In the genomic region with DNA sequence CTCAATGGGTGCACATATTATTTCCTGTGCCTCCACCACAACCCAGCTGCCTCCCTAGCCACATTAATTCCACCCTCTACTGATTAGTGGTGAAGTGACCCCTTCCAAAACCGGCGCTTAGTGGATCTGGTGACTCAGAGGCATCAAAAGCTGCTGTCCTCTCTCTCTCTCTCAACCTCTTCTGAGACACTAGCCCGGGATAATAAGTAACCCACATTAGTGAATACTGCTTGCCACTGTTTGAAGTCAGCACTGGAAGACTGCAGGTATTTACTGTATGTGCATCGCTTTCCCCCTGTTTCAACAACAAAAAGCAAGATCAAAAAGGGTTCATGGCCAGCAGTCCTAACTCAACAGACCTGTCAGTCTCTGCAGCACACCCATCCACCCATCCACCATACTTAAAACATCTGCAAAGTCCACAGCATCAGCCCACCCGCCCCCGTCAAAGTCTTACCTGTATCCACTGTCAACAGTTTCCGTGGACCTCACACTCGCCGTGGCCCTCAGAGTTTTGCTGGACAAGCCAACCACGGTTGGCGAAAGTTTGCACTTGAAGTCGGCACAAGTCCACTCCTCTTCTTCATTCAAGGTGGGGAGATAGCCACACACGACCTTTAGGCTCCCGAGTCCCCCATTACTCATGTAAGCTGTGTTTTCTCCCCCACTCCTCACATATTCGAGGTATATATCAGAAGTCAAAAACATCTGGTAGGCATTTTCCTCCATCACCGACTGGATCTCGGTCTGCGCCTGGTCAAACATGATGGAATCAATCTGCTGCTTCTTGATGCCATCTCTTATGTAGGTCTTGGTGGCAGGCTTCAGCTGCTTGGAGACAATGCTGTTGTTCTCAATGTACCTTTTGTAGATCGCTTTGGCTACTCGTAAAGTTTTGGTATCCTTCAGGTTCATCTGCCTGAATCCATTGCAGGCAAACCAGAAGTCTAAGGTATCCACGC, we compare ENCODE assay signal across 8 cellular contexts. TPM values are rescaled to one million over a fixed set of nuclear protein-coding genes. Genes with fewer than 3 reads are reported as not detected.
DNase-seq lines count a peak whose midpoint lies in the region; ATAC-seq and TF ChIP-seq lines count a peak whose summit lies in the region.

No MANE protein-coding gene starts in this region.

- H3K79me2 ChIP-seq in DND-41 (ENCODE audit: insufficient read depth, low read length) (0 out of 2 replicates have a peak, but pooled peaks cover 2% of the 10 kb centered on the region), parathyroid adenoma (peaks cover 2% of the 10 kb centered on the region)

- H3K27me3 ChIP-seq in DND-41 (ENCODE audit: insufficient read depth, low read length, poor library complexity) (peaks cover 10% of the 10 kb centered on the region), NT2/D1 (ENCODE audit: insufficient read depth, insufficient read length) (no peaks in the 10 kb centered on the region), parathyroid adenoma (ENCODE audit: control insufficient read depth, insufficient read depth, low read length) (no peaks in the 10 kb centered on the region), BE2C (peaks cover 52% of the 10 kb centered on the region), ascending aorta (no peaks in the 10 kb centered on the region), spleen (replicated peaks in 1 of 7) (peaks cover 0 to 67% (median 16%) of the 10 kb centered on the region in 7 donors)
- no peaks in the 10 kb centered on the region for H3K27me3 ChIP-seq in effector memory CD4-positive, alpha-beta T cell (replicated peaks; ENCODE audit: control insufficient read depth, insufficient read depth, low read length, poor library complexity, severe bottlenecking)

- H3K27ac ChIP-seq in DND-41 (ENCODE audit: low read length) (no peak overlapping the region), parathyroid adenoma (no peak overlapping the region), ascending aorta (no peak overlapping the region), spleen (peak overlapping the region in 4 of 8 donors; percentile 39 to 87 (median 73))
- H3K27ac ChIP-seq in effector memory CD4-positive, alpha-beta T cell (ENCODE audit: insufficient read depth, low read length, poor library complexity, severe bottlenecking): peak overlapping the region; percentile 22

- peaks cover 8% of the 10 kb centered on the region; the same call in 1 of the 2 replicates for H3K36me3 ChIP-seq in DND-41 (ENCODE audit: insufficient read depth, low read length)
- H3K36me3 ChIP-seq in NT2/D1 (ENCODE audit: insufficient read depth, insufficient read length, low read length): peaks cover 8% of the 10 kb centered on the region
- peaks cover 5% of the 10 kb centered on the region for H3K36me3 ChIP-seq in effector memory CD4-positive, alpha-beta T cell (ENCODE audit: control insufficient read depth, insufficient read depth, low read length)
- no peaks in the 10 kb centered on the region for H3K36me3 ChIP-seq in parathyroid adenoma (ENCODE audit: control insufficient read depth, insufficient read depth, low read length)
- no peaks in the 10 kb centered on the region for H3K36me3 ChIP-seq in BE2C
- H3K36me3 ChIP-seq in ascending aorta: peaks cover 0 to 4% of the 10 kb centered on the region in 2 donors
- H3K36me3 ChIP-seq in spleen: peaks cover 0 to 7% (median 0%) of the 10 kb centered on the region in 6 donors

- no peaks in the 10 kb centered on the region for H3K9me3 ChIP-seq in DND-41 (ENCODE audit: insufficient read depth, low read length, severe bottlenecking)
- no peaks in the 10 kb centered on the region for H3K9me3 ChIP-seq in NT2/D1 (ENCODE audit: insufficient read depth, low read length)
- no peaks in the 10 kb centered on the region for H3K9me3 ChIP-seq in effector memory CD4-positive, alpha-beta T cell (ENCODE audit: control insufficient read depth, low read length)
- H3K9me3 ChIP-seq in parathyroid adenoma (ENCODE audit: control insufficient read depth, low read length): no peaks in the 10 kb centered on the region
- H3K9me3 ChIP-seq in BE2C: peaks cover 3% of the 10 kb centered on the region; the same call in 1 of the 2 replicates
- no peaks in the 10 kb centered on the region for H3K9me3 ChIP-seq in ascending aorta
- H3K9me3 ChIP-seq in spleen: no peaks in the 10 kb centered on the region

- H3K4me1 ChIP-seq in DND-41 (ENCODE audit: insufficient read depth, low read length): peaks cover 38% of the 10 kb centered on the region
- peaks cover 27% of the 10 kb centered on the region for H3K4me1 ChIP-seq in NT2/D1 (ENCODE audit: insufficient read depth, insufficient read length)
- peaks cover 5% of the 10 kb centered on the region for H3K4me1 ChIP-seq in effector memory CD4-positive, alpha-beta T cell (ENCODE audit: control insufficient read depth, insufficient read depth, low read length, poor library complexity, severe bottlenecking)
- H3K4me1 ChIP-seq in parathyroid adenoma: peaks cover 23% of the 10 kb centered on the region
- no peaks in the 10 kb centered on the region for H3K4me1 ChIP-seq in BE2C
- H3K4me1 ChIP-seq in ascending aorta: peaks cover 9 to 24% of the 10 kb centered on the region in 2 donors
- H3K4me1 ChIP-seq in spleen: peaks cover 0 to 49% (median 8%) of the 10 kb centered on the region in 6 donors

- H2AFZ ChIP-seq in DND-41 (ENCODE audit: low read depth, low read length) (no peak overlapping the region), parathyroid adenoma (no peak overlapping the region)

- peaks cover 36% of the 10 kb centered on the region for H4K20me1 ChIP-seq in DND-41 (ENCODE audit: insufficient read depth, low read length)

- ATAC-seq in DND-41 (ENCODE audit: insufficient read depth, low read depth): peak; percentile 16
- ATAC-seq in GM21390 (IDR thresholded peaks at IDR 0.05; ENCODE audit: unreplicated experiment): no peak

- H3K4me2 ChIP-seq in DND-41 (ENCODE audit: insufficient read depth, low read length): peak overlapping the region; percentile 30; the same call in 1 of the 2 replicates
- H3K4me2 ChIP-seq in parathyroid adenoma (ENCODE audit: low read length): peak overlapping the region; percentile 55

- DNase-seq in DND-41 (peak; percentile 64), NT2/D1 (ENCODE audit: low read depth, low spot score) (no peak), BE2C (no peak), ascending aorta (ENCODE audit: low spot score in 2 of 2) (no peak), spleen (no peak)
- peak in 2 of 3 donors; percentile 34 to 57 for DNase-seq in effector memory CD4-positive, alpha-beta T cell

- H3K4me3 ChIP-seq in DND-41 (ENCODE audit: low read depth in 1 of 2, low read length in 2 of 2) (no peak overlapping the region), NT2/D1 (ENCODE audit: insufficient read length, low read depth) (peak overlapping the region; percentile 89), parathyroid adenoma (ENCODE audit: low read depth, low read length) (no peak overlapping the region), BE2C (ENCODE audit: low read depth, low read length) (no peak overlapping the region), ascending aorta (peak overlapping the region in 1 of 2 donors; percentile 97), spleen (peak overlapping the region in 3 of 8 donors; percentile 67 to 78 (median 73))
- H3K4me3 ChIP-seq in effector memory CD4-positive, alpha-beta T cell (ENCODE audit: insufficient read depth, low read depth, low read length, poor library complexity, severe bottlenecking): peak overlapping the region; percentile 91

- intact Hi-C loops in ascending aorta (cut with DNase I) (loop anchor here (2.0 to 5.0 kb wide), 6 partner anchors 71 to 325 kb away; no protein-coding TSS in a partner anchor), spleen (cut with DNase I; ENCODE audit: low total_unique reads) (loop anchor here (5.0 to 10.0 kb wide), 2 partner anchors 265 to 323 kb away; no protein-coding TSS in a partner anchor)

- WGBS in spleen, 5 donors: 76 to 80% (median 79%) methylated on average over 21 of the region's 21 CpGs

- no peak for TF ChIP-seq POLR2A in spleen (IDR thresholded peaks at IDR 0.05)

- TF ChIP-seq CTCF in DND-41 (IDR thresholded peaks at IDR 0.05; ENCODE audit: borderline replicate concordance, extremely low read depth, low read length, poor library complexity, severe bottlenecking) (no peak), parathyroid adenoma (IDR thresholded peaks at IDR 0.05) (no peak), BE2C (IDR thresholded peaks at IDR 0.05; ENCODE audit: low read depth, low read length) (no peak), ascending aorta (IDR thresholded peaks at IDR 0.05) (no peak), spleen (IDR thresholded peaks at IDR 0.05 in 8 of 11, conservative IDR thresholded peaks at IDR 0.05 in 3 of 11) (no peak)

- no peak overlapping the region for H3K9ac ChIP-seq in DND-41 (ENCODE audit: low read depth, low read length)
- H3K9ac ChIP-seq in NT2/D1 (ENCODE audit: insufficient read length, low read depth): peak overlapping the region; percentile 95
- H3K9ac ChIP-seq in parathyroid adenoma: no peak overlapping the region

RNA-seq across cellular contexts. Expression of a gene that starts 3.8 kb away (rescaled TPM):
- polyA plus RNA-seq in BE2C (2012; ENCODE audit: insufficient read depth, insufficient read length, low read depth): 1.0 TPM
- total RNA-seq in ascending aorta (27.5 TPM), spleen (10 to 100 TPM in 6 of 7 donors, 1 to 10 TPM in 1; 9.8 to 16.6 (median 15.1) TPM)
- polyA plus RNA-seq in spleen: 1 to 10 TPM; 1.1 to 3.0 (median 1.8) TPM

Comparison
In these comparisons a context has a peak if more than half of its experiments do, and no peak if none do; other contexts are left out.
1. DNase-seq: peak in DND-41 (single experiment) and effector memory CD4-positive, alpha-beta T cell (2 of 3); none in NT2/D1 (single experiment), BE2C (single experiment), ascending aorta (0 of 2) and spleen (single experiment).
2. H3K4me3 ChIP-seq: peak in NT2/D1 (single experiment) and effector memory CD4-positive, alpha-beta T cell (single experiment); none in DND-41 (0 of 2), parathyroid adenoma (single experiment) and BE2C (single experiment).